19 cellular contexts compared by ENCODE assay signal in the genomic region with DNA sequence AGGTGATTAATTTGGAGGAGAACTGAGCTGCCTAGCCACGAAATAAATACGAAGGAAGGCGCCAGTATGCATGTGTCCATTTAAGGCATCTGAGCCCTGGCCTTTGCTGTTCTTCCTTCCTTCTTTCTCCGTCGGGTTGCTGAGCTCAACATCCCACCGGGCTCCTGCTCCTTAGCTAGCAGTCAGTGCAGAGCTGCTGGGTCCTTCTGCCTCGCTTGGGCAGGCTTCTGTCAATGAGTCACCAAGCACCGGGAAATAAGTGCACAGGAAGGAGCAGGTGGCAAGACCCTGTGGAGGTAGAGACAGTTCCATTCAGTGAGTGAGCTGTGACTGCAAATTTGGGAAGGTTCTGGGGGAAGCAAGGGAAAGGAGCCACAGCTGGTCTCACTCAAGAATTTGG.
DNase-seq lines count a peak whose midpoint lies in the region; ATAC-seq, FAIRE-seq and TF ChIP-seq lines count a peak whose summit lies in the region.
"Had no signal": no experiment of that assay in that cellular context is flagged by ENCODE, and none has a peak within 500 bp of the region (broad histone marks: within the 10 kb centered on the region; RNA-seq: fewer than 3 reads in every experiment).

No MANE protein-coding gene starts in this region.

- peak overlapping the region; percentile 50 for H2AK5ac ChIP-seq in trophoblast cell (ENCODE audit: low read length)

- FAIRE-seq in GM18507 (lab: Jason Lieb, UNC) = peak; percentile 82
- FAIRE-seq: G401.6 had no signal

- H3K36me3 ChIP-seq in trophoblast cell (ENCODE audit: control insufficient read depth in 1 of 2, insufficient read depth in 2 of 2, low read length in 2 of 2) = peaks cover 19 to 29% of the 10 kb centered on the region in 2 experiments
- H3K36me3 ChIP-seq: neutrophil had no signal

- H2BK12ac ChIP-seq in trophoblast cell (ENCODE audit: low read length) = peak overlapping the region; percentile 81

- H3K9me3 ChIP-seq in trophoblast cell (ENCODE audit: insufficient read depth, low read depth, low read length) = no peaks in the 10 kb centered on the region
- H3K9me3 ChIP-seq: left lung, neutrophil had no signal

- peak overlapping the region; percentile 69 for H4K91ac ChIP-seq in trophoblast cell (ENCODE audit: low read depth, low read length)

- DNase-seq in GM18507 (ENCODE audit: extremely low spot score, insufficient read length, low read depth) = no peak
- DNase-seq in chondrocyte (ENCODE audit: low spot score) = peak; percentile 46
- no peak for DNase-seq in trophoblast cell
- no peak for DNase-seq in NK-92 (lab: John Stamatoyannopoulos, UW; ENCODE audit: unreplicated experiment)
- no peak for DNase-seq in nucleus accumbens (lab: John Stamatoyannopoulos, UW)
- no peak for DNase-seq in NK-92 treated with Interleukin-12 subunit alpha and Interleukin-12 subunit beta, amount 100 ng/mL, for 24 hours (lab: John Stamatoyannopoulos, UW)
- DNase-seq: activated naive CD4-positive, alpha-beta T cell treated with anti-CD3 and anti-CD28 coated beads for 36 hours; CD8-positive, alpha-beta memory T cell; left lung; NCI-H187; NCI-H524 treated with DMSO at 0.1 percent for 48 hours; T1000 had no signal

- peak overlapping the region; percentile 59 for H2BK5ac ChIP-seq in trophoblast cell (ENCODE audit: low read depth, low read length, poor library complexity)

- H3K27ac ChIP-seq in trophoblast cell (ENCODE audit: low read depth, low read length) = peak overlapping the region; percentile 96
- H3K27ac ChIP-seq: epithelial cell of prostate, neutrophil had no signal

- H3K23ac ChIP-seq in trophoblast cell (ENCODE audit: low read length) = no peak overlapping the region

- no peak overlapping the region for H3K4me3 ChIP-seq in trophoblast cell (ENCODE audit: low read depth, low read length)
- H3K4me3 ChIP-seq: left lung, skin epidermis had no signal

- H3K36me3 Mint-ChIP-seq in chondrocyte (ENCODE audit: low read depth) = peaks cover 5% of the 10 kb centered on the region

- no peaks in the 10 kb centered on the region for H3K27me3 Mint-ChIP-seq in chondrocyte (ENCODE audit: low read depth)
- H3K27me3 Mint-ChIP-seq: CD8-positive, alpha-beta memory T cell; central memory CD8-positive, alpha-beta T cell had no signal

- WGBS in trophoblast cell (ENCODE audit: extremely low coverage, insufficient coverage, insufficient read length) = no CpG with 5 or more reads among the region's 8 CpGs

- peak overlapping the region; percentile 64 for H3K4ac ChIP-seq in trophoblast cell (ENCODE audit: low read depth, low read length)

- peak overlapping the region; percentile 72 for H3K18ac ChIP-seq in trophoblast cell (ENCODE audit: low read length)

- peaks cover 10% of the 10 kb centered on the region for H3K4me1 Mint-ChIP-seq in chondrocyte (ENCODE audit: low read depth)

- ATAC-seq in HG02943 (IDR thresholded peaks at IDR 0.05; ENCODE audit: low read depth, unreplicated experiment) (peak; percentile 42), GM19324 (IDR thresholded peaks at IDR 0.05; ENCODE audit: low FRiP score, unreplicated experiment) (no peak)
- ATAC-seq: left lung had no signal

- H3K9me3 Mint-ChIP-seq in chondrocyte (ENCODE audit: low read depth) = no peaks in the 10 kb centered on the region
- H3K9me3 Mint-ChIP-seq: activated naive CD4-positive, alpha-beta T cell treated with anti-CD3 and anti-CD28 coated beads for 36 hours; CD8-positive, alpha-beta memory T cell; central memory CD8-positive, alpha-beta T cell had no signal

- peaks cover 36% of the 10 kb centered on the region for H3K79me1 ChIP-seq in trophoblast cell (ENCODE audit: low read length)

- peaks cover 44 to 46% of the 10 kb centered on the region in 2 experiments for H3K4me1 ChIP-seq in trophoblast cell (ENCODE audit: control insufficient read depth in 1 of 2, insufficient read depth in 2 of 2, low read length in 2 of 2)

- no peak overlapping the region for H3K9ac ChIP-seq in trophoblast cell (ENCODE audit: low read length)

- H3K4me2 ChIP-seq in trophoblast cell (ENCODE audit: low read length) = no peak overlapping the region

- no peak for TF ChIP-seq CTCF in chondrocyte (IDR thresholded peaks at IDR 0.05)

- H3K27ac Mint-ChIP-seq in chondrocyte (ENCODE audit: unreplicated experiment) = no peak overlapping the region
- H3K27ac Mint-ChIP-seq: activated naive CD4-positive, alpha-beta T cell treated with anti-CD3 and anti-CD28 coated beads for 36 hours had no signal

- H2BK120ac ChIP-seq in trophoblast cell (ENCODE audit: insufficient read depth, low read length, poor library complexity) = peak overlapping the region; percentile 72

- H2AFZ ChIP-seq in trophoblast cell (ENCODE audit: insufficient read depth, low read length, poor library complexity) = no peak overlapping the region

- H3K27me3 ChIP-seq in trophoblast cell (ENCODE audit: insufficient read depth, low read length) = no peaks in the 10 kb centered on the region
- H3K27me3 ChIP-seq: left lung, neutrophil had no signal

- no peak overlapping the region for H3K4me3 Mint-ChIP-seq in chondrocyte (ENCODE audit: unreplicated experiment)
- H3K4me3 Mint-ChIP-seq: activated naive CD4-positive, alpha-beta T cell treated with anti-CD3 and anti-CD28 coated beads for 36 hours; CD8-positive, alpha-beta memory T cell; central memory CD8-positive, alpha-beta T cell had no signal

- H4K12ac ChIP-seq in trophoblast cell (ENCODE audit: low read depth, low read length) = no peak overlapping the region

- no peak overlapping the region for H4K8ac ChIP-seq in trophoblast cell (ENCODE audit: low read depth, low read length)

- H3K79me2 ChIP-seq in trophoblast cell (ENCODE audit: control insufficient read depth, insufficient read depth, low read length, poor library complexity) = peaks cover 2% of the 10 kb centered on the region

- peak overlapping the region; percentile 43 for H3K14ac ChIP-seq in trophoblast cell (ENCODE audit: low read length)
